ENCODE assay signal across 11 cellular contexts in the genomic region with DNA sequence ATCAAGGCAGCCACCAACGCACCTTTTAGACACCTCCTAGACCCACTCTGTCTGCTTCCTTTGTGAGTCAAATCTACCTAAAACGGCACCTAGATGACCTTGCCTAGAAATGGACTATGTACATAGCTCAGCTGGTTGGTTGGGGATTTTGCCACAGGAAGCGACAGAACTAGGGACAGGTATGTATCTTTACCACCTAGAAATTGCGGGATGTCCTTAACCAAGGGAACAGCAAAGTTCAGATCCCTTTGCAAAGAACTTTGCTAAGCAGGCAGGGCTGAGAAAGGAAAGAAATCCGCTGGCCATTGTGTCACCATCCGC. TPM values are rescaled to one million over a fixed set of nuclear protein-coding genes. Genes with fewer than 3 reads are reported as not detected.
DNase-seq lines count a peak whose midpoint lies in the region; ATAC-seq and TF ChIP-seq lines count a peak whose summit lies in the region.
"Had no signal": no experiment of that assay in that cellular context is flagged by ENCODE, and none has a peak within 500 bp of the region (broad histone marks: within the 10 kb centered on the region; RNA-seq: fewer than 3 reads in every experiment).

No MANE protein-coding gene starts in this region.

- H3K36me3 ChIP-seq in BLaER1: no peaks in the 10 kb centered on the region
- H3K36me3 ChIP-seq in OCI-LY7 (ENCODE audit: insufficient read depth, low read length): no peaks in the 10 kb centered on the region
- H3K36me3 ChIP-seq in endocrine pancreas (ENCODE audit: control insufficient read depth, insufficient read depth, low read length): no peaks in the 10 kb centered on the region

- TF ChIP-seq CTCF in OCI-LY7 (conservative IDR thresholded peaks at IDR 0.05; ENCODE audit: low read length): no peak
- no peak for TF ChIP-seq CTCF in nephron (IDR thresholded peaks at IDR 0.05; ENCODE audit: unreplicated experiment in 3 of 3)
- no peak for TF ChIP-seq CTCF in nephron progenitor cell (IDR thresholded peaks at IDR 0.05)

- H3K27me3 ChIP-seq in BLaER1 (no peaks in the 10 kb centered on the region), endocrine pancreas (ENCODE audit: control insufficient read depth, insufficient read depth, low read length) (no peaks in the 10 kb centered on the region)

- H3K36me3 Mint-ChIP-seq in nephron (ENCODE audit: low read depth): peaks cover 4% of the 10 kb centered on the region
- peaks cover 4% of the 10 kb centered on the region for H3K36me3 Mint-ChIP-seq in nephron progenitor cell (ENCODE audit: low read depth)

- DNase-seq in OCI-LY7 (ENCODE audit: low spot score) (no peak), nephron progenitor cell (no peak), NCI-H146 (lab: John Stamatoyannopoulos, UW) (no peak)
- no peak for DNase-seq in stimulated activated naive CD4-positive, alpha-beta T cell treated with Interleukin-2 at 50 U/mL for 16 hours (lab: John Stamatoyannopoulos, UW)
- DNase-seq: H7; stimulated activated CD4-positive, alpha-beta T cell treated with anti-CD3 and anti-CD28 coated beads, Interleukin-4, amount 100 ng/mL, for 24 hours had no signal

- peaks cover 36% of the 10 kb centered on the region for H3K4me1 Mint-ChIP-seq in nephron
- peaks cover 46% of the 10 kb centered on the region for H3K4me1 Mint-ChIP-seq in nephron progenitor cell

- H3K27me3 Mint-ChIP-seq in nephron (ENCODE audit: low read depth): no peaks in the 10 kb centered on the region
- peaks cover 15% of the 10 kb centered on the region for H3K27me3 Mint-ChIP-seq in nephron progenitor cell (ENCODE audit: low read depth, poor library complexity)

- H4K20me1 ChIP-seq in BLaER1: peaks cover 14% of the 10 kb centered on the region
- peaks cover 9% of the 10 kb centered on the region; the same call in 1 of the 2 replicates for H4K20me1 ChIP-seq in OCI-LY7 (ENCODE audit: insufficient read depth, low read length)

- ATAC-seq in GM19035 (IDR thresholded peaks at IDR 0.05; ENCODE audit: unreplicated experiment): no peak
- ATAC-seq: stimulated activated naive CD8-positive, alpha-beta T cell treated with anti-CD3 and anti-CD28 coated beads, Interleukin-15, Interleukin-2, amounts not matched to agents 100 U/mL and 50 U/mL, for 24 hours had no signal

- H3K9me3 Mint-ChIP-seq in nephron (no peaks in the 10 kb centered on the region), nephron progenitor cell (no peaks in the 10 kb centered on the region)

- CTCF ChIA-PET in OCI-LY7 (lab: Charles Lee; ENCODE audit: unreplicated experiment): no interaction called here

- H3K9me2 ChIP-seq in OCI-LY7 (ENCODE audit: insufficient read depth, low read length): no peaks in the 10 kb centered on the region

- peak overlapping the region; percentile 96 for H3K4me2 ChIP-seq in BLaER1
- H3K4me2 ChIP-seq in OCI-LY7 (ENCODE audit: low read length): no peak overlapping the region

- H3K4me3 ChIP-seq in BLaER1 (no peak overlapping the region), OCI-LY7 (ENCODE audit: low read depth, low read length, poor library complexity, severe bottlenecking) (no peak overlapping the region), endocrine pancreas (ENCODE audit: control insufficient read depth, insufficient read depth, low read length) (peak overlapping the region; percentile 55)

- H3K4me3 Mint-ChIP-seq in nephron (peak overlapping the region in 1 of 3 experiments; percentile 47), nephron progenitor cell (no peak overlapping the region)

- H3K9ac ChIP-seq in BLaER1 (peak overlapping the region; percentile 86; the same call in 1 of the 2 replicates), endocrine pancreas (ENCODE audit: control insufficient read depth, insufficient read depth, low read length) (no peak overlapping the region)

- H3K4me1 ChIP-seq in BLaER1 (peaks cover 20% of the 10 kb centered on the region), OCI-LY7 (ENCODE audit: insufficient read depth, low read length, poor library complexity, severe bottlenecking) (peaks cover 32% of the 10 kb centered on the region), endocrine pancreas (ENCODE audit: control insufficient read depth, insufficient read depth, low read length) (no peaks in the 10 kb centered on the region)

- BruUV-seq in OCI-LY7 (replicated peaks; lab: Mats Ljungman, UMichigan): no TSS peak

- intact Hi-C loops in OCI-LY7 (cut with micrococcal nuclease; ENCODE audit: unreplicated experiment): loop anchor here (1.0 to 10.0 kb wide), 2 partner anchors 348 to 741 kb away; no protein-coding TSS in a partner anchor

- POLR2A ChIA-PET in OCI-LY7 (lab: Charles Lee): no interaction called here

- H3K79me2 ChIP-seq in OCI-LY7 (ENCODE audit: insufficient read depth, low read depth, low read length): peaks cover 14% of the 10 kb centered on the region; the same call in 1 of the 2 replicates

- peak overlapping the region; percentile 84 to 94 (median 93) for H3K27ac Mint-ChIP-seq in nephron
- H3K27ac Mint-ChIP-seq in nephron progenitor cell: no peak overlapping the region

- H3K9me3 ChIP-seq in BLaER1 (no peaks in the 10 kb centered on the region), OCI-LY7 (ENCODE audit: low read length) (no peaks in the 10 kb centered on the region), endocrine pancreas (ENCODE audit: control insufficient read depth, low read length) (no peaks in the 10 kb centered on the region)

- H2AFZ ChIP-seq in OCI-LY7 (ENCODE audit: low read length): peak overlapping the region; percentile 82; the same call in 1 of the 2 replicates

- peak overlapping the region; percentile 89 for H3K27ac ChIP-seq in BLaER1
- no peak overlapping the region for H3K27ac ChIP-seq in OCI-LY7 (ENCODE audit: low read depth, low read length, poor library complexity, severe bottlenecking)

RNA-seq across cellular contexts. Expression of gene ENC1, which starts 2.0 kb away (rescaled TPM):
- total RNA-seq in OCI-LY7 (2014; rRNA removed; shearing (Covaris generic)): 19.4 and 25.9 TPM in 2 replicates
- 11.6 and 12.1 TPM in 2 replicates for total RNA-seq in OCI-LY7 (2022)

RNA-seq across cellular contexts. Expression of gene HEXB, which starts 42.5 kb away (rescaled TPM):
- total RNA-seq in OCI-LY7 (2014; rRNA removed; shearing (Covaris generic)): 23.8 and 27.4 TPM in 2 replicates
- total RNA-seq in OCI-LY7 (2022): 35.4 and 36.2 TPM in 2 replicates
